In the genomic region with DNA sequence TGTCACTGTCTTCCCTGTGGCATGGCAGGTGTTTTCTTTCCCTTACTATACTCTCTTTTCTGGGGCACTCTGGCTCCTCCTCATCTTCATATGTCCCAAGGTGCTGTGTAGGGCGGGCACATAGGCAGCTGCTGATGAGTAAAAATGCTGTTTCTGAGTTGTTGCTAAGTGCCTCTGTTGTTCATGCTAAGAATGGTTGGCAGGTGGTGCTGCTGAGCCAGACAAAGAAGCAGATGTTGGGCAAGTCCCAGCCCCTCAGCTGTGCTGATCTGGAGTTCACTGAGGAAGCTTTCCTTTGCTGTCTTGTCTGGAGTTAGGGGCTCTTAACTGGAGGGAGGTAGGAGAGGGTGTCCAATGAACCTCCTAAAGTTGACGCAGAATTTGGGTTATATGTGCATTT, we compare ENCODE assay signal across 8 cellular contexts. TPM values are rescaled to one million over a fixed set of nuclear protein-coding genes. Genes with fewer than 3 reads are reported as not detected.
A peak's percentile ranks its signal among the peaks of the same experiment; 100 is the strongest.
DNase-seq lines count a peak whose midpoint lies in the region; ATAC-seq lines count a peak whose summit lies in the region.

No MANE protein-coding gene starts in this region.

- H3K27me3 Mint-ChIP-seq in naive B cell = no peaks in the 10 kb centered on the region

- DNase-seq in NCI-H1694 (lab: John Stamatoyannopoulos, UW) (peak; percentile 2), NCI-H1694 treated with DMSO at 0.1 percent for 48 hours (lab: John Stamatoyannopoulos, UW) (no peak), NCI-H1105 (lab: John Stamatoyannopoulos, UW) (peak; percentile 10), dermis microvascular lymphatic vessel endothelial cell (ENCODE audit: low read depth in 2 of 2) (peak; percentile 38 to 67), naive B cell (peak; percentile 7), superior temporal gyrus (ENCODE audit: extremely low spot score) (peak; percentile 46)
- peak; percentile 59 for DNase-seq in activated CD4-positive, alpha-beta T cell treated with anti-CD3 and anti-CD28 coated beads for 1 hour

- H3K4me1 Mint-ChIP-seq in naive B cell = peaks cover 0 to 8% (median 0%) of the 10 kb centered on the region in 3 donors

- H3K27ac Mint-ChIP-seq in naive B cell = peak overlapping the region in 4 of 6 donors; percentile 12 to 94 (median 60)

- H3K36me3 Mint-ChIP-seq in naive B cell = peaks cover 27 to 39% of the 10 kb centered on the region in 2 donors

- H3K4me3 Mint-ChIP-seq in naive B cell = no peak overlapping the region

- ATAC-seq in HG02571 (IDR thresholded peaks at IDR 0.05; ENCODE audit: unreplicated experiment) (peak; percentile 95), naive B cell (ENCODE audit: low read depth in 2 of 2) (peak; percentile 37 to 54)

- H3K9me3 Mint-ChIP-seq in naive B cell = peaks cover 0 to 2% (median 0%) of the 10 kb centered on the region in 7 donors

RNA-seq across cellular contexts. Expression of gene HADH, which starts 40.6 kb away (rescaled TPM):
- 7.3 and 7.5 TPM in 2 replicates for total RNA-seq in dermis microvascular lymphatic vessel endothelial cell
- polyA plus RNA-seq in naive B cell (ENCODE audit: low read depth in 6 of 6) = 10 to 100 TPM; 35.1 to 57.5 (median 51.2) TPM
